Comparison of ENCODE assay signal across 22 cellular contexts in the genomic region with DNA sequence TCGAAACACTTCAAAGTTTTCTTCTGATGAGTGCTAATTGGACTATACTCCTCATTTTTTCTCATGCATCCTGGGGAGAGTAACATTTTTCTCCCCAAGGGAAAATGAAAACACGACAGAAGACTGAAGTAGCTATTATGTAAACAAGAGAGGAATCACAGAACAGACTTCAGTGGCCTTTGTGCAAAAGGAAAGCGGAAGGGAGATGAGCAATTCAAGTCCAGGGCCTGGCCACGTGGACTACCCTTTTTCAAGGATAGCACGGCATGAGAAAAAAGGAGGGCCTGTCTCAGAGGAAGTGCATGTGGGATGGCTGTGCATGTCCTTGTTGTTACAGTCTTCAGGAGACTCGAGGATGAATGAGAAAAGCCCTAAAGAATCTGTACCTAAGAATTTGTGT. TPM values are rescaled to one million over a fixed set of nuclear protein-coding genes. Genes with fewer than 3 reads are reported as not detected.
DNase-seq lines count a peak whose midpoint lies in the region; ATAC-seq and TF ChIP-seq lines count a peak whose summit lies in the region.
"Had no signal": no experiment of that assay in that cellular context is flagged by ENCODE, and none has a peak within 500 bp of the region (broad histone marks: within the 10 kb centered on the region; RNA-seq: fewer than 3 reads in every experiment).

No MANE protein-coding gene starts in this region.

- WGBS in esophagus muscularis mucosa, result 57% methylated on average over 6 of the region's 6 CpGs
- WGBS in neuronal stem cell (ENCODE audit: extremely low coverage in 2 of 2, insufficient read length in 2 of 2, insufficient replicate concordance in 1 of 2), 2 donors, result no CpG with 5 or more reads among the region's 6 CpGs

- H3K79me1 ChIP-seq in neuronal stem cell (ENCODE audit: low read depth, low read length), result no peaks in the 10 kb centered on the region

- H3K36me3 ChIP-seq in PC-9 (ENCODE audit: low read depth) (no peaks in the 10 kb centered on the region), esophagus muscularis mucosa (no peaks in the 10 kb centered on the region), neuronal stem cell (replicated peaks in 1 of 2; ENCODE audit: control insufficient read depth in 2 of 2, insufficient read depth in 2 of 2, low read length in 2 of 2) (no peaks in the 10 kb centered on the region)
- H3K36me3 ChIP-seq: ascending aorta, sigmoid colon had no signal

- H3K9me3 ChIP-seq in PC-9 (ENCODE audit: insufficient read depth, low read depth) (no peaks in the 10 kb centered on the region), esophagus muscularis mucosa (no peaks in the 10 kb centered on the region), neuronal stem cell (replicated peaks in 1 of 2; ENCODE audit: control insufficient read depth in 2 of 2, insufficient read depth in 1 of 2, low read depth in 1 of 2, low read length in 2 of 2) (peaks cover 0 to 2% of the 10 kb centered on the region in 2 donors)
- H3K9me3 ChIP-seq: ascending aorta, sigmoid colon had no signal

- no peaks in the 10 kb centered on the region; the same call in 1 of the 2 replicates for H3K9me2 ChIP-seq in PC-9 (ENCODE audit: insufficient read depth)

- H3K4me3 ChIP-seq in PC-9 (no peak overlapping the region), esophagus muscularis mucosa (no peak overlapping the region), neuronal stem cell (ENCODE audit: low read length in 2 of 2) (no peak overlapping the region)
- H3K4me3 ChIP-seq: ascending aorta, sigmoid colon had no signal

- no peak for TF ChIP-seq EP300 in esophagus muscularis mucosa (IDR thresholded peaks at IDR 0.05)

- no peak overlapping the region for H3K18ac ChIP-seq in neuronal stem cell (ENCODE audit: low read length)

- no peak overlapping the region for H3K9ac ChIP-seq in neuronal stem cell (ENCODE audit: low read depth, low read length, poor library complexity)

- H3K14ac ChIP-seq in neuronal stem cell (ENCODE audit: low read length), result no peak overlapping the region

- no peaks in the 10 kb centered on the region for H3K79me2 ChIP-seq in PC-9 (ENCODE audit: low read depth)

- POLR2A ChIA-PET in PC-9 (lab: Charles Lee; ENCODE audit: unreplicated experiment), result no interaction called here

- H2BK15ac ChIP-seq in neuronal stem cell (ENCODE audit: low read length), result no peak overlapping the region

- H3K4me2 ChIP-seq in PC-9 (no peak overlapping the region), neuronal stem cell (ENCODE audit: insufficient read depth, low read length, poor library complexity, severe bottlenecking) (no peak overlapping the region)

- H3F3A ChIP-seq in PC-9 (ENCODE audit: insufficient read depth, low read depth), result no peaks in the 10 kb centered on the region

- intact Hi-C loops in PC-9 (cut with micrococcal nuclease; ENCODE audit: unreplicated experiment), result no loop called here
- intact Hi-C loops in esophagus muscularis mucosa (cut with DNase I), result no loop called here

- no peak overlapping the region for H4K8ac ChIP-seq in neuronal stem cell (ENCODE audit: low read depth, low read length)

- H4K91ac ChIP-seq in neuronal stem cell (ENCODE audit: low read depth, low read length, poor library complexity), result no peak overlapping the region

- H4K20me1 ChIP-seq in PC-9 (ENCODE audit: insufficient read depth), result no peaks in the 10 kb centered on the region

- H3K27ac ChIP-seq in PC-9 (no peak overlapping the region), esophagus muscularis mucosa (replicated peaks in 1 of 4) (no peak overlapping the region), neuronal stem cell (replicated peaks; ENCODE audit: low read length) (no peak overlapping the region)
- H3K27ac ChIP-seq: ascending aorta, sigmoid colon had no signal

- no peak overlapping the region for H2BK120ac ChIP-seq in neuronal stem cell (ENCODE audit: low read depth, low read length)

- no peak for TF ChIP-seq POLR2A in esophagus muscularis mucosa (IDR thresholded peaks at IDR 0.05; ENCODE audit: low read depth)

- H2BK12ac ChIP-seq in neuronal stem cell (ENCODE audit: low read length), result no peak overlapping the region

- BruUV-seq in PC-9 (replicated peaks; lab: Mats Ljungman, UMichigan), result no TSS peak

- no peak for ATAC-seq in HG03039 (IDR thresholded peaks at IDR 0.05; ENCODE audit: unreplicated experiment)
- ATAC-seq in GM18868 (IDR thresholded peaks at IDR 0.05; ENCODE audit: unreplicated experiment), result no peak
- ATAC-seq in GM21526 (IDR thresholded peaks at IDR 0.05; ENCODE audit: low FRiP score, unreplicated experiment), result no peak
- ATAC-seq: activated CD4-positive, CD25-positive, alpha-beta regulatory T cell treated with anti-CD3 and anti-CD28 coated beads, Interleukin-2, amount 50 U/mL, for 24 hours had no signal

- H2BK5ac ChIP-seq in neuronal stem cell (ENCODE audit: low read length), result no peak overlapping the region

- DNase-seq in COLO829 (ENCODE audit: low spot score), result peak; percentile 74
- DNase-seq in PC-9, result no peak
- peak; percentile 7 for DNase-seq in esophagus muscularis mucosa (ENCODE audit: extremely low spot score)
- no peak for DNase-seq in neuronal stem cell (ENCODE audit: low spot score)
- no peak for DNase-seq in SKM-1 treated with dmso at 0.1 percent for 144 hours (lab: John Stamatoyannopoulos, UW; ENCODE audit: unreplicated experiment)
- DNase-seq: activated gamma-delta T cell treated with Interleukin-2 at 50 U/mL for 16 hours; C1 segment of cervical spinal cord; DMS79 treated with DMSO at 0.1 percent for 48 hours; hypothalamus; Karpas-422; kidney glomerular epithelial cell; NCI-H1417; NCI-H2227 treated with DMSO at 0.1 percent for 48 hours; occipital lobe; sigmoid colon; stimulated activated CD4-positive, alpha-beta T cell treated with anti-CD3 and anti-CD28 coated beads, Interleukin-4, amount 100 ng/mL, for 1 hour had no signal

- no peak overlapping the region for H3K4ac ChIP-seq in neuronal stem cell (ENCODE audit: low read length)

- H3K27me3 ChIP-seq in PC-9 (ENCODE audit: insufficient read depth, low read depth) (no peaks in the 10 kb centered on the region), esophagus muscularis mucosa (no peaks in the 10 kb centered on the region), neuronal stem cell (ENCODE audit: control insufficient read depth in 3 of 3, insufficient read depth in 3 of 3, low read depth in 1 of 3, low read length in 3 of 3) (peaks cover 0 to 3% (median 0%) of the 10 kb centered on the region in 3 experiments)
- H3K27me3 ChIP-seq: ascending aorta, sigmoid colon had no signal

- TF ChIP-seq CTCF in PC-9 (conservative IDR thresholded peaks at IDR 0.05) (no peak), esophagus muscularis mucosa (IDR thresholded peaks at IDR 0.05) (no peak)

- CTCF ChIA-PET in PC-9 (lab: Charles Lee), result no interaction called here

- H3K4me1 ChIP-seq in PC-9 (replicated peaks; ENCODE audit: insufficient read depth) (no peaks in the 10 kb centered on the region), esophagus muscularis mucosa (no peaks in the 10 kb centered on the region), neuronal stem cell (ENCODE audit: control insufficient read depth in 2 of 2, insufficient read depth in 1 of 2, low read depth in 1 of 2, low read length in 2 of 2) (no peaks in the 10 kb centered on the region)
- H3K4me1 ChIP-seq: ascending aorta, sigmoid colon had no signal

- H3K23ac ChIP-seq in neuronal stem cell (ENCODE audit: low read depth, low read length, poor library complexity), result no peak overlapping the region

- H2AK5ac ChIP-seq in neuronal stem cell (ENCODE audit: low read depth, low read length), result no peak overlapping the region

- H2AFZ ChIP-seq in PC-9 (0 out of 2 replicates have a peak overlapping the region, but pooled peaks have one; percentile 6), neuronal stem cell (ENCODE audit: low read length) (peak overlapping the region; percentile 57)

RNA-seq across cellular contexts. Expression of a gene that starts 43.8 kb away (rescaled TPM):
- 0.11 TPM in 1 of 2 replicates, not detected in the other for total RNA-seq in PC-9 (2021)
- 10 to 100 TPM; 11.6 to 38.1 (median 17.7) TPM for total RNA-seq in esophagus muscularis mucosa
- polyA plus RNA-seq in neuronal stem cell (2013, experiment 1 of 2), result not detected
- polyA plus RNA-seq in neuronal stem cell (2013, experiment 2 of 2), result not detected
- total RNA-seq: epithelial cell of proximal tubule had no signal

Comparison
In these comparisons a context has a peak if more than half of its experiments do, and no peak if none do; other contexts are left out.
1. DNase-seq: peak in COLO829 (single experiment) and esophagus muscularis mucosa (single experiment); none in PC-9 (0 of 2), neuronal stem cell (single experiment) and SKM-1 treated with dmso at 0.1 percent for 144 hours (single experiment).
2. RNA of a gene that starts 43.8 kb away (total RNA-seq): 11.6 to 38.1 TPM in esophagus muscularis mucosa; 0.11 TPM in PC-9; every median in the first group is over 10 times any median in the second.